In genomic region chr11:68942751-68943271, GRCh38 we compare ENCODE assay signal across 16 cellular contexts. TPM values are rescaled to one million over a fixed set of nuclear protein-coding genes. Genes with fewer than 3 reads are reported as not detected.
DNase-seq lines count a peak whose midpoint lies in the region; ATAC-seq and TF ChIP-seq lines count a peak whose summit lies in the region.
"Had no signal": no experiment of that assay in that cellular context is flagged by ENCODE, and none has a peak within 500 bp of the region (broad histone marks: within the 10 kb centered on the region; RNA-seq: fewer than 3 reads in every experiment).

No MANE protein-coding gene starts in this region.

- H3K4me3 Mint-ChIP-seq in natural killer cell treated with Interleukin-12 subunit alpha and Interleukin-12 subunit beta and Interleukin-15 and Interleukin-18, amount 100 ng/mL, for 72 hours = no peak overlapping the region
- H3K4me3 Mint-ChIP-seq in natural killer cell = no peak overlapping the region
- no peak overlapping the region for H3K4me3 Mint-ChIP-seq in HFFc6
- H3K4me3 Mint-ChIP-seq in activated CD4-positive, alpha-beta memory T cell treated with anti-CD3 and anti-CD28 coated beads, Interleukin-2, amount 10 ng/mL, durations not matched to agents 7 days and 5 days = no peak overlapping the region
- H3K4me3 Mint-ChIP-seq: activated naive CD4-positive, alpha-beta T cell treated with anti-CD3 and anti-CD28 coated beads, Interleukin-2, amount 50 U/mL, for 24 hours; endodermal cell had no signal

- no peak overlapping the region for H3K27ac Mint-ChIP-seq in natural killer cell treated with Interleukin-12 subunit alpha and Interleukin-12 subunit beta and Interleukin-15 and Interleukin-18, amount 100 ng/mL, for 72 hours
- H3K27ac Mint-ChIP-seq in natural killer cell = no peak overlapping the region
- no peak overlapping the region for H3K27ac Mint-ChIP-seq in HFFc6
- no peak overlapping the region for H3K27ac Mint-ChIP-seq in activated CD4-positive, alpha-beta memory T cell treated with anti-CD3 and anti-CD28 coated beads, Interleukin-2, amount 10 ng/mL, durations not matched to agents 7 days and 5 days
- H3K27ac Mint-ChIP-seq: activated naive CD4-positive, alpha-beta T cell treated with anti-CD3 and anti-CD28 coated beads, Interleukin-2, amount 50 U/mL, for 24 hours; endodermal cell had no signal

- POLR2A ChIA-PET in activated CD4-positive, alpha-beta memory T cell treated with anti-CD3 and anti-CD28 coated beads, Interleukin-2, amount 10 ng/mL, durations not matched to agents 7 days and 5 days (lab: Charles Lee) = interaction anchor here (0.9 kb wide), 1 partner anchor 9 kb away, joined by 3 read pairs; no protein-coding TSS in a partner anchor

- intact Hi-C loops in natural killer cell (cut with micrococcal nuclease) = no loop called here
- intact Hi-C loops in colonic mucosa (cut with DNase I) = no loop called here
- intact Hi-C loops in adrenal gland (cut with DNase I) = no loop called here

- no peaks in the 10 kb centered on the region for H3K36me3 Mint-ChIP-seq in natural killer cell treated with Interleukin-12 subunit alpha and Interleukin-12 subunit beta and Interleukin-15 and Interleukin-18, amount 100 ng/mL, for 72 hours
- H3K36me3 Mint-ChIP-seq in natural killer cell = no peaks in the 10 kb centered on the region
- no peaks in the 10 kb centered on the region; the same call in 1 of the 2 replicates for H3K36me3 Mint-ChIP-seq in HFFc6 (ENCODE audit: low read depth)
- H3K36me3 Mint-ChIP-seq in activated CD4-positive, alpha-beta memory T cell treated with anti-CD3 and anti-CD28 coated beads, Interleukin-2, amount 10 ng/mL, durations not matched to agents 7 days and 5 days (ENCODE audit: low read depth) = no peaks in the 10 kb centered on the region

- no peaks in the 10 kb centered on the region for H3K9me3 Mint-ChIP-seq in natural killer cell treated with Interleukin-12 subunit alpha and Interleukin-12 subunit beta and Interleukin-15 and Interleukin-18, amount 100 ng/mL, for 72 hours
- H3K9me3 Mint-ChIP-seq in natural killer cell = no peaks in the 10 kb centered on the region
- no peaks in the 10 kb centered on the region for H3K9me3 Mint-ChIP-seq in HFFc6
- H3K9me3 Mint-ChIP-seq in activated CD4-positive, alpha-beta memory T cell treated with anti-CD3 and anti-CD28 coated beads, Interleukin-2, amount 10 ng/mL, durations not matched to agents 7 days and 5 days = no peaks in the 10 kb centered on the region
- H3K9me3 Mint-ChIP-seq: activated naive CD4-positive, alpha-beta T cell treated with anti-CD3 and anti-CD28 coated beads, Interleukin-2, amount 50 U/mL, for 24 hours; endodermal cell; naive B cell had no signal

- H3K9me3 ChIP-seq in colonic mucosa (no peaks in the 10 kb centered on the region), muscle layer of duodenum (ENCODE audit: control insufficient read depth in 1 of 2, low read length in 2 of 2) (no peaks in the 10 kb centered on the region), adrenal gland (replicated peaks in 1 of 3) (no peaks in the 10 kb centered on the region)

- no peaks in the 10 kb centered on the region for H3K27me3 Mint-ChIP-seq in natural killer cell treated with Interleukin-12 subunit alpha and Interleukin-12 subunit beta and Interleukin-15 and Interleukin-18, amount 100 ng/mL, for 72 hours
- H3K27me3 Mint-ChIP-seq in natural killer cell (ENCODE audit: low read depth in 2 of 2) (no peaks in the 10 kb centered on the region), HFFc6 (ENCODE audit: insufficient read depth) (peaks cover 2% of the 10 kb centered on the region; the same call in 1 of the 2 replicates)
- H3K27me3 Mint-ChIP-seq in activated CD4-positive, alpha-beta memory T cell treated with anti-CD3 and anti-CD28 coated beads, Interleukin-2, amount 10 ng/mL, durations not matched to agents 7 days and 5 days = no peaks in the 10 kb centered on the region
- H3K27me3 Mint-ChIP-seq: activated naive CD4-positive, alpha-beta T cell treated with anti-CD3 and anti-CD28 coated beads, Interleukin-2, amount 50 U/mL, for 24 hours; naive B cell had no signal

- H3K4me1 Mint-ChIP-seq in natural killer cell treated with Interleukin-12 subunit alpha and Interleukin-12 subunit beta and Interleukin-15 and Interleukin-18, amount 100 ng/mL, for 72 hours (ENCODE audit: low read depth in 2 of 2) = no peaks in the 10 kb centered on the region
- H3K4me1 Mint-ChIP-seq in natural killer cell (peaks cover 0 to 2% of the 10 kb centered on the region in 2 donors), HFFc6 (ENCODE audit: low read depth) (peaks cover 17% of the 10 kb centered on the region)
- H3K4me1 Mint-ChIP-seq in activated CD4-positive, alpha-beta memory T cell treated with anti-CD3 and anti-CD28 coated beads, Interleukin-2, amount 10 ng/mL, durations not matched to agents 7 days and 5 days = peaks cover under 1% of the 10 kb centered on the region
- H3K4me1 Mint-ChIP-seq: activated naive CD4-positive, alpha-beta T cell treated with anti-CD3 and anti-CD28 coated beads, Interleukin-2, amount 50 U/mL, for 24 hours had no signal

- H3K36me3 ChIP-seq in colonic mucosa = no peaks in the 10 kb centered on the region
- H3K36me3 ChIP-seq in muscle layer of duodenum (ENCODE audit: control insufficient read depth in 1 of 2, insufficient read depth in 2 of 2, low read length in 2 of 2) = peaks cover 10 to 24% of the 10 kb centered on the region in 2 donors
- peaks cover 0 to 25% of the 10 kb centered on the region in 2 donors for H3K36me3 ChIP-seq in adrenal gland (replicated peaks in 1 of 2)

- peak overlapping the region in 1 of 2 donors; percentile 33 for H3K9ac ChIP-seq in colonic mucosa (ENCODE audit: low read depth in 2 of 2, low read length in 2 of 2)

- no peak overlapping the region for H3K4me3 ChIP-seq in colonic mucosa
- peak overlapping the region in 1 of 2 donors; percentile 0 for H3K4me3 ChIP-seq in muscle layer of duodenum (ENCODE audit: low read depth in 1 of 2, low read length in 2 of 2)
- H3K4me3 ChIP-seq in adrenal gland = no peak overlapping the region

- ATAC-seq in natural killer cell treated with Interleukin-12 subunit alpha and Interleukin-12 subunit beta and Interleukin-15 and Interleukin-18, amount 100 ng/mL, for 72 hours = peak; percentile 8 to 59
- ATAC-seq in natural killer cell = no peak

- H3K4me1 ChIP-seq in colonic mucosa = no peaks in the 10 kb centered on the region
- peaks cover 6 to 37% of the 10 kb centered on the region in 2 donors for H3K4me1 ChIP-seq in muscle layer of duodenum (ENCODE audit: control insufficient read depth in 1 of 2, insufficient read depth in 2 of 2, low read length in 2 of 2)
- peaks cover 0 to 3% of the 10 kb centered on the region in 2 donors for H3K4me1 ChIP-seq in adrenal gland (replicated peaks in 1 of 2)

- TF ChIP-seq CTCF in natural killer cell (IDR thresholded peaks at IDR 0.05) (no peak), colonic mucosa (IDR thresholded peaks at IDR 0.05) (no peak), HFFc6 (IDR thresholded peaks at IDR 0.05) (no peak), adrenal gland (IDR thresholded peaks at IDR 0.05) (no peak)

- CTCF ChIA-PET in activated CD4-positive, alpha-beta memory T cell treated with anti-CD3 and anti-CD28 coated beads, Interleukin-2, amount 10 ng/mL, durations not matched to agents 7 days and 5 days (lab: Charles Lee) = no interaction called here

- H3K27ac ChIP-seq in colonic mucosa = peak overlapping the region; percentile 63
- H3K27ac ChIP-seq in muscle layer of duodenum (ENCODE audit: low read length) = peak overlapping the region; percentile 75
- H3K27ac ChIP-seq in adrenal gland = peak overlapping the region in 1 of 5 donors; percentile 55

- H3K27me3 ChIP-seq in colonic mucosa = no peaks in the 10 kb centered on the region
- H3K27me3 ChIP-seq in muscle layer of duodenum (ENCODE audit: low read depth, low read length) = no peaks in the 10 kb centered on the region
- H3K27me3 ChIP-seq in adrenal gland = no peaks in the 10 kb centered on the region

- DNase-seq in natural killer cell treated with Interleukin-12 subunit alpha and Interleukin-12 subunit beta and Interleukin-15 and Interleukin-18, amount 100 ng/mL, for 72 hours (ENCODE audit: low spot score) = no peak
- DNase-seq in natural killer cell (no peak), colonic mucosa (no peak), HFFc6 (no peak), adrenal gland (no peak), AG20443 (ENCODE audit: low spot score) (no peak)
- DNase-seq in activated CD4-positive, alpha-beta memory T cell treated with anti-CD3 and anti-CD28 coated beads, Interleukin-2, amount 10 ng/mL, durations not matched to agents 7 days and 5 days = no peak
- DNase-seq: DMS79 treated with DMSO at 0.1 percent for 48 hours; endodermal cell; naive B cell; NCI-H1048; NCI-H82; stimulated activated CD4-positive, alpha-beta T cell treated with anti-CD3 and anti-CD28 coated beads, Interleukin-12 subunit alpha, Interleukin-12 subunit beta, amount 100 ng/mL, for 4 hours had no signal

- WGBS in adrenal gland, 4 donors = 37 to 75% (median 67%) methylated on average over 3 to 9 of the region's 9 CpGs

- no peak for TF ChIP-seq POLR2A in adrenal gland (IDR thresholded peaks at IDR 0.05)

RNA-seq across cellular contexts. Expression of gene MRGPRD, which starts 38.0 kb away (rescaled TPM):
- total RNA-seq in natural killer cell treated with Interleukin-12 subunit alpha and Interleukin-12 subunit beta and Interleukin-15 and Interleukin-18, amount 100 ng/mL, for 72 hours = not detected
- total RNA-seq in natural killer cell (not detected), colonic mucosa (not detected), adrenal gland (not detected)
- total RNA-seq in HFFc6 (2021; fragmentation: NEBNext Ultra II Directional; extraction: Animal tissue kit (Norgen Biotek cat#: 25700)) = not detected
- polyA plus RNA-seq in adrenal gland = not detected
- not detected for total RNA-seq in activated CD4-positive, alpha-beta memory T cell treated with anti-CD3 and anti-CD28 coated beads, Interleukin-2, amount 10 ng/mL, durations not matched to agents 7 days and 5 days
- total RNA-seq: activated CD8-positive, alpha-beta memory T cell treated with anti-CD3 and anti-CD28 coated beads for 36 hours; endodermal cell had no signal

RNA-seq across cellular contexts. Expression of gene IGHMBP2, which starts 39.1 kb away (rescaled TPM):
- 10 to 100 TPM; 32.8 to 62.9 TPM for total RNA-seq in natural killer cell treated with Interleukin-12 subunit alpha and Interleukin-12 subunit beta and Interleukin-15 and Interleukin-18, amount 100 ng/mL, for 72 hours
- total RNA-seq in natural killer cell (10 to 100 TPM; 31.5 to 52.3 (median 48.5) TPM), colonic mucosa (10 to 100 TPM; 16.6 to 20.4 TPM), adrenal gland (10 to 100 TPM in 7 of 8 donors, 1 to 10 TPM in 1; 9.4 to 21.0 (median 16.3) TPM)
- 10 to 100 TPM; 11.9 to 15.4 (median 14.1) TPM for total RNA-seq in HFFc6 (2021; fragmentation: NEBNext Ultra II Directional; extraction: Animal tissue kit (Norgen Biotek cat#: 25700))
- 10 to 100 TPM in 2 of 3 donors, 1 to 10 TPM in 1; 8.7 to 40.6 (median 29.5) TPM for polyA plus RNA-seq in adrenal gland
- total RNA-seq in activated CD4-positive, alpha-beta memory T cell treated with anti-CD3 and anti-CD28 coated beads, Interleukin-2, amount 10 ng/mL, durations not matched to agents 7 days and 5 days = 10 to 100 TPM; 24.1 to 24.9 TPM

RNA-seq across cellular contexts. Expression of gene MRPL21, which starts 39.2 kb away (rescaled TPM):
- 100 to 1,000 TPM in 1 of 2 donors, 10 to 100 TPM in 1; 57.6 to 108 TPM for total RNA-seq in natural killer cell treated with Interleukin-12 subunit alpha and Interleukin-12 subunit beta and Interleukin-15 and Interleukin-18, amount 100 ng/mL, for 72 hours
- total RNA-seq in natural killer cell (10 to 100 TPM; 39.0 to 47.4 (median 40.3) TPM), colonic mucosa (100 to 1,000 TPM in 1 of 2 donors, 10 to 100 TPM in 1; 59.8 to 104 TPM), adrenal gland (10 to 100 TPM; 31.1 to 65.6 (median 44.3) TPM)
- total RNA-seq in HFFc6 (2021; fragmentation: NEBNext Ultra II Directional; extraction: Animal tissue kit (Norgen Biotek cat#: 25700)) = 10 to 100 TPM; 60.8 to 69.9 (median 63.9) TPM
- 10 to 100 TPM; 46.7 to 77.8 (median 48.1) TPM for polyA plus RNA-seq in adrenal gland
- total RNA-seq in activated CD4-positive, alpha-beta memory T cell treated with anti-CD3 and anti-CD28 coated beads, Interleukin-2, amount 10 ng/mL, durations not matched to agents 7 days and 5 days = 10 to 100 TPM; 47.6 to 53.4 TPM

Comparison
In these comparisons a context has a peak if more than half of its experiments do, and no peak if none do; other contexts are left out.
1. ATAC-seq: peak in natural killer cell treated with Interleukin-12 subunit alpha and Interleukin-12 subunit beta and Interleukin-15 and Interleukin-18, amount 100 ng/mL, for 72 hours (2 of 2); none in natural killer cell (0 of 3).